Comparison of ENCODE assay signal across 16 cellular contexts in genomic region chr10:122624546-122624945, GRCh38.
DNase-seq lines count a peak whose midpoint lies in the region; TF ChIP-seq lines count a peak whose summit lies in the region.
"Had no signal": no experiment of that assay in that cellular context is flagged by ENCODE, and none has a peak within 500 bp of the region (broad histone marks: within the 10 kb centered on the region; RNA-seq: fewer than 3 reads in every experiment).

No MANE protein-coding gene starts in this region.

- no peaks in the 10 kb centered on the region for H3K36me3 ChIP-seq in spleen
- H3K36me3 ChIP-seq: BE2C had no signal

- WGBS in spleen, 5 donors, result 82 to 85% (median 84%) methylated on average over 4 to 5 of the region's 5 CpGs

- no peak overlapping the region for H3K27ac ChIP-seq in spleen

- no peak for TF ChIP-seq POLR2A in spleen (IDR thresholded peaks at IDR 0.05)

- intact Hi-C loops in spleen (cut with DNase I; ENCODE audit: low total_unique reads), result no loop called here

- H3K9me3 ChIP-seq in spleen, result peaks cover 0 to 5% (median 0%) of the 10 kb centered on the region in 8 donors
- H3K9me3 ChIP-seq: BE2C, Caco-2 had no signal

- H3K4me1 ChIP-seq in spleen, result no peaks in the 10 kb centered on the region
- H3K4me1 ChIP-seq: BE2C, Caco-2 had no signal

- DNase-seq in HT1080 (ENCODE audit: low read depth) (peak; percentile 33), RPMI7951 (ENCODE audit: low read depth) (peak; percentile 19), myocyte (ENCODE audit: low read depth) (peak; percentile 97), spleen (peak; percentile 33), SIG-M5 treated with dmso at 0.1 percent for 504 hours (lab: John Stamatoyannopoulos, UW; ENCODE audit: unreplicated experiment) (no peak)
- DNase-seq in activated CD4-positive, alpha-beta T cell treated with anti-CD3 and anti-CD28 coated beads, Interleukin-2, amount 50 U/mL, for 4 hours, result no peak
- DNase-seq: ACHN; BE2C; C1 segment of cervical spinal cord; Caco-2; CD4-positive, CD25-positive, alpha-beta regulatory T cell; DMS79; GF-D8; H7; HFFc6 had no signal

- no peak for TF ChIP-seq CTCF in spleen (IDR thresholded peaks at IDR 0.05 in 8 of 11, conservative IDR thresholded peaks at IDR 0.05 in 3 of 11)

- no peak overlapping the region for H3K4me3 ChIP-seq in spleen
- H3K4me3 ChIP-seq: GM23338 had no signal

- no peaks in the 10 kb centered on the region for H3K27me3 ChIP-seq in spleen (replicated peaks in 1 of 7)
- H3K27me3 ChIP-seq: BE2C had no signal

Comparison
In these comparisons a context has a peak if more than half of its experiments do, and no peak if none do; other contexts are left out.
1. DNase-seq: peak in HT1080 (single experiment), RPMI7951 (single experiment), myocyte (single experiment) and spleen (single experiment); none in activated CD4-positive, alpha-beta T cell treated with anti-CD3 and anti-CD28 coated beads, Interleukin-2, amount 50 U/mL, for 4 hours (0 of 2) and SIG-M5 treated with dmso at 0.1 percent for 504 hours (single experiment).